8 cellular contexts compared by ENCODE assay signal in the genomic region with DNA sequence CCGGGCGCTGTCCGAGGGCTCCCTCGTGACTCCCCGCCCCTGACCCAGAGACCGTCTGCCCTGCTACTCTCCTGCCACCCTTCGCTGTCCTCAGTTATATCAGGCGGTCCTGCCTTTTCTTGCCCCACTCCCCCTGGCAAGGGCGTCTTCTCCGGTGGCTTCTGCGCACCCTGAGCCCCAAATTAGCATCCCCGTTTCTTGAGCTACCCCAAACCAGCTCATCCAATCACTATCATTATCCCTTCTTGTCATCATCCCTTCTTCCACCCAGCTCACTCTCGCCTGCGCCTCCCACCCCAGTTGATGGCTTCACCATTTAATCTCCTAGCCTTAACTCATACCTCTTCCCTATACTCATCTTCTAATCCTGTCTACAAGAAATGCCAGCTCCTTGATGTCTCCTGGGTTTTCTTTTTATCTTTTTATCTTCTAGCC. TPM values are rescaled to one million over a fixed set of nuclear protein-coding genes. Genes with fewer than 3 reads are reported as not detected.
DNase-seq lines count a peak whose midpoint lies in the region; ATAC-seq and TF ChIP-seq lines count a peak whose summit lies in the region.

No MANE protein-coding gene starts in this region.

- H3K9me3 Mint-ChIP-seq in CD8-positive, alpha-beta T cell, result no peaks in the 10 kb centered on the region
- H3K9me3 Mint-ChIP-seq in activated T-helper 2 cell treated with anti-CD3 and anti-CD28 coated beads, Interferon-gamma antibody, Interleukin-2, Interleukin-4, amounts not matched to agents 10 μg/mL and 5 μg/mL and 100 μg/mL, durations not matched to agents 14 hours and 24 hours and 36 hours, result no peaks in the 10 kb centered on the region

- WGBS in right cardiac atrium, result 1% methylated on average over 14 of the region's 14 CpGs

- no peak for TF ChIP-seq CTCF in CD8-positive, alpha-beta T cell (IDR thresholded peaks at IDR 0.05)

- intact Hi-C loops in CD8-positive, alpha-beta T cell (cut with DNase I, micrococcal nuclease), result loop anchor here (1.0 to 5.0 kb wide), 5 partner anchors 43 to 274 kb away; partner anchors contain the start of genes SCN11A (in 1 of the 2), SLC25A38 (in 1 of the 2) and WDR48 (in 1 of the 2)
- intact Hi-C loops in activated T-helper 2 cell treated with anti-CD3 and anti-CD28 coated beads, Interferon-gamma antibody, Interleukin-2, Interleukin-4, amounts not matched to agents 10 μg/mL and 5 μg/mL and 100 μg/mL, durations not matched to agents 14 hours and 24 hours and 36 hours (cut with micrococcal nuclease), result loop anchor here (1.0 to 5.0 kb wide), 3 partner anchors 43 to 184 kb away; no protein-coding TSS in a partner anchor
- intact Hi-C loops in right cardiac atrium (cut with DNase I), result no loop called here

- H3K36me3 Mint-ChIP-seq in CD8-positive, alpha-beta T cell, result peaks cover 8% of the 10 kb centered on the region
- H3K36me3 Mint-ChIP-seq in activated T-helper 2 cell treated with anti-CD3 and anti-CD28 coated beads, Interferon-gamma antibody, Interleukin-2, Interleukin-4, amounts not matched to agents 10 μg/mL and 5 μg/mL and 100 μg/mL, durations not matched to agents 14 hours and 24 hours and 36 hours (ENCODE audit: low read depth), result peaks cover 7% of the 10 kb centered on the region

- peak; percentile 34 for ATAC-seq in CD8-positive, alpha-beta T cell
- peak; percentile 21 for ATAC-seq in HG02884 (IDR thresholded peaks at IDR 0.05; ENCODE audit: unreplicated experiment)
- peak; percentile 2 to 63 for ATAC-seq in right cardiac atrium
- ATAC-seq in GM21423 (IDR thresholded peaks at IDR 0.05; ENCODE audit: unreplicated experiment), result no peak

- no peaks in the 10 kb centered on the region for H3K27me3 ChIP-seq in CD8-positive, alpha-beta T cell (ENCODE audit: insufficient read depth, low read length)
- H3K27me3 ChIP-seq in right cardiac atrium (ENCODE audit: control insufficient read depth, insufficient read depth), result no peaks in the 10 kb centered on the region
- H3K27me3 ChIP-seq in skeletal muscle tissue (ENCODE audit: control insufficient read depth in 3 of 3, insufficient read depth in 3 of 3, low read length in 3 of 3), result no peaks in the 10 kb centered on the region

- H3K9ac ChIP-seq in skeletal muscle tissue (ENCODE audit: low read depth in 1 of 3, low read length in 3 of 3), result peak overlapping the region; percentile 85 to 94 (median 88)

- CTCF ChIA-PET in CD8-positive, alpha-beta T cell (lab: Charles Lee), result interaction anchor here (0.9 to 19.1 kb wide), 6 partner anchors 13 to 182 kb away, joined by 3 to 198 read pairs (median 4); no protein-coding TSS in a partner anchor

- no peaks in the 10 kb centered on the region for H3K9me3 ChIP-seq in CD8-positive, alpha-beta T cell (ENCODE audit: low read length)
- no peaks in the 10 kb centered on the region for H3K9me3 ChIP-seq in right cardiac atrium (ENCODE audit: control insufficient read depth, low read length)
- H3K9me3 ChIP-seq in skeletal muscle tissue (ENCODE audit: control insufficient read depth in 3 of 3, low read length in 3 of 3), result no peaks in the 10 kb centered on the region

- H3K36me3 ChIP-seq in CD8-positive, alpha-beta T cell (ENCODE audit: insufficient read depth, low read length), result no peaks in the 10 kb centered on the region
- H3K36me3 ChIP-seq in skeletal muscle tissue (ENCODE audit: control insufficient read depth in 3 of 3, insufficient read depth in 3 of 3, low read length in 3 of 3), result no peaks in the 10 kb centered on the region

- POLR2A ChIA-PET in CD8-positive, alpha-beta T cell (lab: Charles Lee), result no interaction called here

- no peak for DNase-seq in CD8-positive, alpha-beta T cell
- DNase-seq in activated T-helper 2 cell treated with anti-CD3 and anti-CD28 coated beads, Interferon-gamma antibody, Interleukin-2, Interleukin-4, amounts not matched to agents 10 μg/mL and 5 μg/mL and 100 μg/mL, durations not matched to agents 14 hours and 24 hours and 36 hours (ENCODE audit: low spot score), result no peak
- DNase-seq in right cardiac atrium (no peak), HK-2 (ENCODE audit: unreplicated experiment) (no peak)
- DNase-seq in activated CD4-positive, alpha-beta T cell treated with anti-CD3 and anti-CD28 coated beads, Interleukin-2, amount 50 U/mL, for 1 hour, result no peak

- peak overlapping the region; percentile 90 for H3K4me3 Mint-ChIP-seq in CD8-positive, alpha-beta T cell
- peak overlapping the region; percentile 93 for H3K4me3 Mint-ChIP-seq in activated T-helper 2 cell treated with anti-CD3 and anti-CD28 coated beads, Interferon-gamma antibody, Interleukin-2, Interleukin-4, amounts not matched to agents 10 μg/mL and 5 μg/mL and 100 μg/mL, durations not matched to agents 14 hours and 24 hours and 36 hours (ENCODE audit: low read depth)

- H3K4me1 Mint-ChIP-seq in CD8-positive, alpha-beta T cell (ENCODE audit: low read depth), result peaks cover 48% of the 10 kb centered on the region
- H3K4me1 Mint-ChIP-seq in activated T-helper 2 cell treated with anti-CD3 and anti-CD28 coated beads, Interferon-gamma antibody, Interleukin-2, Interleukin-4, amounts not matched to agents 10 μg/mL and 5 μg/mL and 100 μg/mL, durations not matched to agents 14 hours and 24 hours and 36 hours (ENCODE audit: low read depth), result peaks cover 29% of the 10 kb centered on the region

- no peaks in the 10 kb centered on the region for H3K27me3 Mint-ChIP-seq in CD8-positive, alpha-beta T cell (ENCODE audit: low read depth)
- peaks cover 3% of the 10 kb centered on the region for H3K27me3 Mint-ChIP-seq in activated T-helper 2 cell treated with anti-CD3 and anti-CD28 coated beads, Interferon-gamma antibody, Interleukin-2, Interleukin-4, amounts not matched to agents 10 μg/mL and 5 μg/mL and 100 μg/mL, durations not matched to agents 14 hours and 24 hours and 36 hours (ENCODE audit: low read depth)

- peaks cover 29% of the 10 kb centered on the region for H3K4me1 ChIP-seq in CD8-positive, alpha-beta T cell (ENCODE audit: insufficient read depth, low read length)
- H3K4me1 ChIP-seq in right cardiac atrium (ENCODE audit: control insufficient read depth, insufficient read depth, low read length) (peaks cover 22% of the 10 kb centered on the region), skeletal muscle tissue (ENCODE audit: control insufficient read depth in 3 of 3, insufficient read depth in 3 of 3, low read length in 3 of 3) (peaks cover 37 to 52% (median 44%) of the 10 kb centered on the region in 3 donors)

- H3K27ac Mint-ChIP-seq in CD8-positive, alpha-beta T cell, result peak overlapping the region; percentile 87
- peak overlapping the region; percentile 54 for H3K27ac Mint-ChIP-seq in activated T-helper 2 cell treated with anti-CD3 and anti-CD28 coated beads, Interferon-gamma antibody, Interleukin-2, Interleukin-4, amounts not matched to agents 10 μg/mL and 5 μg/mL and 100 μg/mL, durations not matched to agents 14 hours and 24 hours and 36 hours

- peak overlapping the region; percentile 75 for H3K4me3 ChIP-seq in CD8-positive, alpha-beta T cell (ENCODE audit: low read depth, low read length)
- H3K4me3 ChIP-seq in right cardiac atrium (ENCODE audit: low read length) (peak overlapping the region; percentile 69), skeletal muscle tissue (ENCODE audit: low read length in 3 of 3) (peak overlapping the region; percentile 87 to 92 (median 88))

- peak overlapping the region; percentile 69 for H3K27ac ChIP-seq in CD8-positive, alpha-beta T cell (ENCODE audit: low read depth, low read length)
- H3K27ac ChIP-seq in right cardiac atrium (ENCODE audit: low read length) (peak overlapping the region; percentile 63), skeletal muscle tissue (ENCODE audit: low read depth, low read length) (peak overlapping the region; percentile 95)

RNA-seq across cellular contexts. Expression of gene TTC21A, which starts 0.4 kb away (rescaled TPM):
- 1 to 10 TPM; 1.8 to 2.3 TPM for total RNA-seq in CD8-positive, alpha-beta T cell
- 0.55 TPM in 2 replicates for total RNA-seq in activated T-helper 2 cell treated with anti-CD3 and anti-CD28 coated beads, Interferon-gamma antibody, Interleukin-2, Interleukin-4, amounts not matched to agents 10 μg/mL and 5 μg/mL and 100 μg/mL, durations not matched to agents 14 hours and 24 hours and 36 hours
- total RNA-seq in right cardiac atrium (1 to 10 TPM; 1.9 to 3.4 (median 2.5) TPM), skeletal muscle tissue (1.0 TPM)
- polyA plus RNA-seq in right cardiac atrium, result 2.0 TPM

RNA-seq across cellular contexts. Expression of gene GORASP1, which starts 0.5 kb away (rescaled TPM):
- total RNA-seq in CD8-positive, alpha-beta T cell, result 10 to 100 TPM; 13.9 to 20.2 TPM
- total RNA-seq in activated T-helper 2 cell treated with anti-CD3 and anti-CD28 coated beads, Interferon-gamma antibody, Interleukin-2, Interleukin-4, amounts not matched to agents 10 μg/mL and 5 μg/mL and 100 μg/mL, durations not matched to agents 14 hours and 24 hours and 36 hours, result 31.8 and 32.6 TPM in 2 replicates
- 10 to 100 TPM; 43.7 to 53.4 (median 47.4) TPM for total RNA-seq in right cardiac atrium
- polyA plus RNA-seq in right cardiac atrium, result 26.3 TPM
- total RNA-seq in skeletal muscle tissue, result 11.5 TPM

RNA-seq across cellular contexts. Expression of gene CSRNP1, which starts 45.5 kb away (rescaled TPM):
- total RNA-seq in CD8-positive, alpha-beta T cell, result 100 to 1,000 TPM; 535 TPM
- total RNA-seq in activated T-helper 2 cell treated with anti-CD3 and anti-CD28 coated beads, Interferon-gamma antibody, Interleukin-2, Interleukin-4, amounts not matched to agents 10 μg/mL and 5 μg/mL and 100 μg/mL, durations not matched to agents 14 hours and 24 hours and 36 hours, result 54.0 and 55.4 TPM in 2 replicates
- total RNA-seq in right cardiac atrium, result 10 to 100 TPM; 10.9 to 33.2 (median 15.7) TPM
- polyA plus RNA-seq in right cardiac atrium, result 30.5 TPM
- total RNA-seq in skeletal muscle tissue, result 8.9 TPM

RNA-seq across cellular contexts. Expression of gene WDR48, which starts 56.1 kb away (rescaled TPM):
- 100 to 1,000 TPM; 102 to 103 TPM for total RNA-seq in CD8-positive, alpha-beta T cell
- total RNA-seq in activated T-helper 2 cell treated with anti-CD3 and anti-CD28 coated beads, Interferon-gamma antibody, Interleukin-2, Interleukin-4, amounts not matched to agents 10 μg/mL and 5 μg/mL and 100 μg/mL, durations not matched to agents 14 hours and 24 hours and 36 hours, result 35.1 and 38.6 TPM in 2 replicates
- 10 to 100 TPM; 16.5 to 30.5 (median 27.5) TPM for total RNA-seq in right cardiac atrium
- 10.3 TPM for polyA plus RNA-seq in right cardiac atrium
- 39.1 TPM for total RNA-seq in skeletal muscle tissue

RNA-seq across cellular contexts. Expression of gene SCN11A, which starts 56.1 kb away (rescaled TPM):
- under 1 TPM; 0.08 to 0.11 TPM for total RNA-seq in CD8-positive, alpha-beta T cell
- total RNA-seq in activated T-helper 2 cell treated with anti-CD3 and anti-CD28 coated beads, Interferon-gamma antibody, Interleukin-2, Interleukin-4, amounts not matched to agents 10 μg/mL and 5 μg/mL and 100 μg/mL, durations not matched to agents 14 hours and 24 hours and 36 hours, result 0.02 TPM in 2 replicates
- total RNA-seq in right cardiac atrium (under 1 TPM in 3 of 4 donors, not detected in 1; 0.03 to 0.06 (median 0.03) TPM), skeletal muscle tissue (2.6 TPM)
- not detected for polyA plus RNA-seq in right cardiac atrium

Comparison
In these comparisons a context has a peak if more than half of its experiments do, and no peak if none do; other contexts are left out.
1. intact Hi-C loops: an anchor here in CD8-positive, alpha-beta T cell (1.0 to 5.0 kb wide) and activated T-helper 2 cell treated with anti-CD3 and anti-CD28 coated beads, Interferon-gamma antibody, Interleukin-2, Interleukin-4, amounts not matched to agents 10 μg/mL and 5 μg/mL and 100 μg/mL, durations not matched to agents 14 hours and 24 hours and 36 hours (1.0 to 5.0 kb wide); none called in right cardiac atrium.